Comparison of ENCODE assay signal across 20 cellular contexts in genomic region chr4:7677086-7677485, GRCh38.
"Had no signal": no experiment of that assay in that cellular context is flagged by ENCODE, and none has a peak within 500 bp of the region (broad histone marks: within the 10 kb centered on the region; RNA-seq: fewer than 3 reads in every experiment).

No MANE protein-coding gene starts in this region.

- H3K36me3 Mint-ChIP-seq: activated naive CD8-positive, alpha-beta T cell treated with anti-CD3 and anti-CD28 coated beads for 36 hours; naive thymus-derived CD4-positive, alpha-beta T cell had no signal

- H3K27me3 ChIP-seq: breast epithelium, colonic mucosa, right lobe of liver, testis, upper lobe of left lung had no signal

- H3K4me1 ChIP-seq: breast epithelium, colonic mucosa, upper lobe of left lung had no signal

- H3K9me3 ChIP-seq: colonic mucosa, right lobe of liver, testis, upper lobe of left lung had no signal

- H3K36me3 ChIP-seq: breast epithelium, colonic mucosa, heart left ventricle, right lobe of liver, upper lobe of left lung had no signal

- H3K4me3 ChIP-seq: breast epithelium, colonic mucosa, heart left ventricle, right lobe of liver, testis, upper lobe of left lung had no signal

- H3K9me3 Mint-ChIP-seq: activated CD4-positive, alpha-beta T cell treated with anti-CD3 and anti-CD28 coated beads, Interleukin-2, amount 10 ng/mL, durations not matched to agents 7 days and 5 days; activated CD8-positive, alpha-beta T cell treated with anti-CD3 and anti-CD28 coated beads for 36 hours; activated T-cell treated with anti-CD3 and anti-CD28 coated beads, Interleukin-2, amount 50 U/mL, for 24 hours; central memory CD8-positive, alpha-beta T cell had no signal

- H3K4me3 Mint-ChIP-seq: activated CD4-positive, alpha-beta T cell treated with anti-CD3 and anti-CD28 coated beads, Interleukin-2, amount 10 ng/mL, durations not matched to agents 7 days and 5 days; activated CD8-positive, alpha-beta T cell treated with anti-CD3 and anti-CD28 coated beads for 36 hours; activated naive CD8-positive, alpha-beta T cell treated with anti-CD3 and anti-CD28 coated beads for 36 hours; activated T-cell treated with anti-CD3 and anti-CD28 coated beads, Interleukin-2, amount 50 U/mL, for 24 hours; central memory CD8-positive, alpha-beta T cell; naive thymus-derived CD4-positive, alpha-beta T cell had no signal

- ATAC-seq: activated CD4-positive, CD25-positive, alpha-beta regulatory T cell treated with anti-CD3 and anti-CD28 coated beads, Interleukin-2, amount 50 U/mL, for 24 hours; activated CD8-positive, alpha-beta T cell treated with anti-CD3 and anti-CD28 coated beads for 36 hours; naive thymus-derived CD4-positive, alpha-beta T cell; right lobe of liver had no signal

- H3K4me1 Mint-ChIP-seq: activated CD4-positive, alpha-beta T cell treated with anti-CD3 and anti-CD28 coated beads, Interleukin-2, amount 10 ng/mL, durations not matched to agents 7 days and 5 days; activated naive CD8-positive, alpha-beta T cell treated with anti-CD3 and anti-CD28 coated beads for 36 hours; central memory CD8-positive, alpha-beta T cell; naive thymus-derived CD4-positive, alpha-beta T cell had no signal

- DNase-seq: activated CD4-positive, alpha-beta T cell treated with anti-CD3 and anti-CD28 coated beads, Interleukin-2, amount 10 ng/mL, durations not matched to agents 7 days and 5 days; activated CD8-positive, alpha-beta T cell treated with anti-CD3 and anti-CD28 coated beads for 36 hours; activated naive CD4-positive, alpha-beta T cell treated with Interleukin-2 at 50 U/mL for 16 hours; activated naive CD8-positive, alpha-beta T cell treated with anti-CD3 and anti-CD28 coated beads for 36 hours; activated T-cell treated with anti-CD3 and anti-CD28 coated beads, Interleukin-2, amount 50 U/mL, for 24 hours; colonic mucosa; naive thymus-derived CD4-positive, alpha-beta T cell; nucleus accumbens; small intestine; stimulated activated CD4-positive, alpha-beta T cell treated with anti-CD3 and anti-CD28 coated beads, Interleukin-15, amount 100 ng/mL, for 24 hours; stimulated activated CD8-positive, alpha-beta memory T cell treated with anti-CD3 and anti-CD28 coated beads, Interleukin-4, amount 100 ng/mL, for 48 hours; stimulated activated naive CD4-positive, alpha-beta T cell; testis had no signal

- H3K27me3 Mint-ChIP-seq: activated CD4-positive, alpha-beta T cell treated with anti-CD3 and anti-CD28 coated beads, Interleukin-2, amount 10 ng/mL, durations not matched to agents 7 days and 5 days; activated CD8-positive, alpha-beta T cell treated with anti-CD3 and anti-CD28 coated beads for 36 hours; activated naive CD8-positive, alpha-beta T cell treated with anti-CD3 and anti-CD28 coated beads for 36 hours had no signal

- H3K27ac ChIP-seq: colonic mucosa, epithelial cell of prostate, heart left ventricle, right lobe of liver, testis, upper lobe of left lung had no signal
